Comparison of ENCODE assay signal across 1 cellular context in genomic region chr1:32470991-32471694, GRCh38.
TF ChIP-seq lines count a peak whose summit lies in the region.

No MANE protein-coding gene starts in this region.

TF ChIP-seq in K562, 482 proteins besides CTCF, POLR2A, EP300 and RAD21 (continued from another document):
- 0 out of 2 replicates have a peak, but pooled peaks have one; percentile 31 for TF ChIP-seq AFF4 (CRISPR knock-in tag; IDR thresholded peaks at IDR 0.05)
- TF ChIP-seq ATF3 (IDR thresholded peaks at IDR 0.05), result peak; percentile 29; the same call in 1 of the 2 replicates
- no peak for TF ChIP-seq ATF3 (CRISPR knock-in tag; conservative IDR thresholded peaks at IDR 0.05)
- peak; percentile 51; the same call in 1 of the 2 replicates for TF ChIP-seq TFAP4 (CRISPR knock-in tag; IDR thresholded peaks at IDR 0.05; ENCODE audit: borderline replicate concordance)
- TF ChIP-seq STAG1 (CRISPR knock-in tag; IDR thresholded peaks at IDR 0.05; ENCODE audit: borderline replicate concordance), result no peak; the same call in 1 of the 2 replicates
- TF ChIP-seq RERE (CRISPR knock-in tag; IDR thresholded peaks at IDR 0.05; ENCODE audit: borderline replicate concordance), result 0 out of 2 replicates have a peak, but pooled peaks have one; percentile 47
- TF ChIP-seq CEBPG (CRISPR knock-in tag; IDR thresholded peaks at IDR 0.05), result peak; percentile 97
- peak; percentile 96 to 98 for TF ChIP-seq CEBPG (tag; conservative IDR thresholded peaks at IDR 0.05 in 1 of 2, IDR thresholded peaks at IDR 0.05 in 1 of 2)
- TF ChIP-seq RBM15 (IDR thresholded peaks at IDR 0.05; ENCODE audit: insufficient read depth, low read length), result no peak
- TF ChIP-seq USF1 (CRISPR knock-in tag; IDR thresholded peaks at IDR 0.05), result peak; percentile 34; the same call in 1 of the 2 replicates
- peak; percentile 84 for TF ChIP-seq IRF9 (tag; IDR thresholded peaks at IDR 0.05)
- peak; percentile 93 for TF ChIP-seq ZBTB33 (CRISPR knock-in tag; IDR thresholded peaks at IDR 0.05)
- 0 out of 4 replicates have a peak, but pooled peaks of 1 of the 2 experiments have one; percentile 35 for TF ChIP-seq MNT (conservative IDR thresholded peaks at IDR 0.05)
- 0 out of 2 replicates have a peak, but pooled peaks have one; percentile 48 for TF ChIP-seq XRCC5 (IDR thresholded peaks at IDR 0.05; ENCODE audit: low read depth, low read length)
- TF ChIP-seq ETS1 (conservative IDR thresholded peaks at IDR 0.05; ENCODE audit: control insufficient read depth, low read depth, low read length), result 0 out of 2 replicates have a peak, but pooled peaks have one; percentile 25
- peak; percentile 35 for TF ChIP-seq MEIS2 (IDR thresholded peaks at IDR 0.05; ENCODE audit: partially characterized antibody)
- no peak for TF ChIP-seq CHCHD3 (CRISPR knock-in tag; IDR thresholded peaks at IDR 0.05)
- TF ChIP-seq ZKSCAN1 (IDR thresholded peaks at IDR 0.05; ENCODE audit: low read depth, low read length), result no peak
- TF ChIP-seq HMGN3 (IDR thresholded peaks at IDR 0.05; ENCODE audit: borderline replicate concordance, extremely low read depth, insufficient read length, low read depth, low read length), result peak; percentile 14
- 0 out of 4 replicates have a peak, but pooled peaks of 1 of the 2 experiments have one; percentile 25 for TF ChIP-seq NRF1 (conservative IDR thresholded peaks at IDR 0.05 in 1 of 2, IDR thresholded peaks at IDR 0.05 in 1 of 2)
- TF ChIP-seq MYBL2 (IDR thresholded peaks at IDR 0.05; ENCODE audit: low read depth), result no peak
- no peak for TF ChIP-seq MYBL2 (CRISPR knock-in tag; IDR thresholded peaks at IDR 0.05; ENCODE audit: borderline replicate concordance)
- TF ChIP-seq GABPB1 (CRISPR knock-in tag; IDR thresholded peaks at IDR 0.05), result peak; percentile 51; the same call in 1 of the 2 replicates
- no peak for TF ChIP-seq NFIC (IDR thresholded peaks at IDR 0.05)
